ENCODE assay signal across 21 cellular contexts in the genomic region with DNA sequence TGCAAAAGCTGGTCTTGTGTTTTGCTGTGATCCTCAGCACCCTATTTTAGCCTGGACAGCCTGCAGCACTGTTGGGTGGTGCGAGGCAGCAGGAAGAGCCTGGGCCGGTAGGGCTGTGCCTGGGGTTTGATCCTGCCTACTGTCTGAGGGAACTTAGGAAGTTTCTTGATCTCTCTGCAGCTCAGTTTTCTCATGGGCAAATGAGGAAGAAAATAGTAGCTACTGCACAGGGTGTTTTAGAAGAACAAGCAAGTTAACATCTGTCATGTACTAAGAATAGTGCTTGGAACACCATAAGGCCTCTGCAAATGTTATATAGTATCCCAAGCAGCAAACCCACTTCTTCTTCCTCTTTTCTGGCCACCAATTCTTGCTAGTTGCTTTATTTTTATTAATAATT. TPM values are rescaled to one million over a fixed set of nuclear protein-coding genes. Genes with fewer than 3 reads are reported as not detected.
DNase-seq lines count a peak whose midpoint lies in the region; ATAC-seq, FAIRE-seq and TF ChIP-seq lines count a peak whose summit lies in the region.
"Had no signal": no experiment of that assay in that cellular context is flagged by ENCODE, and none has a peak within 500 bp of the region (broad histone marks: within the 10 kb centered on the region; RNA-seq: fewer than 3 reads in every experiment).

No MANE protein-coding gene starts in this region.

- no peak for TF ChIP-seq POLR2A in gastroesophageal sphincter (IDR thresholded peaks at IDR 0.05)

- TF ChIP-seq CTCF in gastroesophageal sphincter (IDR thresholded peaks at IDR 0.05) (no peak), pancreas (IDR thresholded peaks at IDR 0.05) (no peak)

- H3K9me3 ChIP-seq in gastroesophageal sphincter, result no peaks in the 10 kb centered on the region
- H3K9me3 ChIP-seq in pancreas, result no peaks in the 10 kb centered on the region
- H3K9me3 ChIP-seq: breast epithelium, SJSA1 had no signal

- H3K4me3 ChIP-seq in gastroesophageal sphincter (no peak overlapping the region), pancreas (no peak overlapping the region)
- H3K4me3 ChIP-seq: breast epithelium, SJSA1 had no signal

- H3K36me3 ChIP-seq in gastroesophageal sphincter (no peaks in the 10 kb centered on the region), pancreas (no peaks in the 10 kb centered on the region)
- H3K36me3 ChIP-seq: breast epithelium, SJSA1 had no signal

- TF ChIP-seq EP300 in gastroesophageal sphincter (IDR thresholded peaks at IDR 0.05), result no peak

- intact Hi-C loops in pancreas (cut with DNase I), result no loop called here

- ATAC-seq in gastroesophageal sphincter (peak; percentile 57), pancreas (peak in 3 of 4 donors; percentile 21 to 68 (median 53))
- no peak for ATAC-seq in stimulated activated naive CD8-positive, alpha-beta T cell treated with anti-CD3 and anti-CD28 coated beads, Interleukin-15, Interleukin-2, amounts not matched to agents 100 U/mL and 50 U/mL, for 24 hours

- DNase-seq in GDM1 (lab: John Stamatoyannopoulos, UW) (peak; percentile 61), NOMO-1 treated with dmso at 0.1 percent for 144 hours (lab: John Stamatoyannopoulos, UW; ENCODE audit: unreplicated experiment) (peak; percentile 56), pancreas (no peak), GOT3 (lab: John Stamatoyannopoulos, UW) (no peak), islet precursor cell (no peak), cerebellar cortex (ENCODE audit: low spot score) (no peak)
- DNase-seq in stimulated activated naive CD8-positive, alpha-beta T cell treated with anti-CD3 and anti-CD28 coated beads, Interleukin-15, Interleukin-2, amounts not matched to agents 100 U/mL and 50 U/mL, for 24 hours, result no peak
- DNase-seq: activated CD8-positive, alpha-beta memory T cell treated with anti-CD3 and anti-CD28 coated beads, Interleukin-2, amount 50 U/mL, for 48 hours; EL; endodermal cell; NCI-H146; stimulated activated CD4-positive, alpha-beta T cell treated with anti-CD3 and anti-CD28 coated beads, Interleukin-1b, Interleukin-23, amount 100 ng/mL, for 48 hours; stimulated activated CD8-positive, alpha-beta memory T cell treated with anti-CD3 and anti-CD28 coated beads, Interleukin-4, amount 100 ng/mL, for 48 hours had no signal

- H3K27ac ChIP-seq in gastroesophageal sphincter (no peak overlapping the region), pancreas (no peak overlapping the region)
- H3K27ac ChIP-seq: breast epithelium, C4-2B, foreskin keratinocyte, SJSA1 had no signal

- H3K4me1 ChIP-seq in gastroesophageal sphincter (no peaks in the 10 kb centered on the region), pancreas (peaks cover 8 to 22% (median 10%) of the 10 kb centered on the region in 3 donors)
- H3K4me1 ChIP-seq: breast epithelium had no signal

- H3K27me3 ChIP-seq in gastroesophageal sphincter (no peaks in the 10 kb centered on the region), pancreas (no peaks in the 10 kb centered on the region)
- H3K27me3 ChIP-seq: breast epithelium, foreskin keratinocyte, SJSA1 had no signal

- FAIRE-seq in pancreas (lab: Jason Lieb, UNC), result no peak
- FAIRE-seq: GM12891, GM19239 had no signal

- 60 to 75% methylated on average over 1 to 2 of the region's 2 CpGs for WGBS in gastroesophageal sphincter (ENCODE audit: low coverage in 1 of 2), 2 donors
- WGBS in pancreas, 2 donors, result 70 to 95% methylated on average over 2 of the region's 2 CpGs

RNA-seq across cellular contexts. Expression of a gene that starts 12.0 kb away (rescaled TPM):
- total RNA-seq in gastroesophageal sphincter (10 to 100 TPM in 1 of 4 donors, not detected in 3; 12.8 TPM), pancreas (10 to 100 TPM in 3 of 6 donors, 1 to 10 TPM in 3; 5.4 to 31.5 (median 11.5) TPM)
- 10 to 100 TPM in 1 of 2 donors, 1 to 10 TPM in 1; 2.3 to 14.1 TPM for polyA plus RNA-seq in pancreas
- total RNA-seq: endodermal cell, pulmonary artery endothelial cell, SJSA1 had no signal

Comparison
In these comparisons a context has a peak if more than half of its experiments do, and no peak if none do; other contexts are left out.
1. DNase-seq: peak in GDM1 (single experiment) and NOMO-1 treated with dmso at 0.1 percent for 144 hours (single experiment); none in pancreas (0 of 6), GOT3 (single experiment), islet precursor cell (single experiment), stimulated activated naive CD8-positive, alpha-beta T cell treated with anti-CD3 and anti-CD28 coated beads, Interleukin-15, Interleukin-2, amounts not matched to agents 100 U/mL and 50 U/mL, for 24 hours (single experiment) and cerebellar cortex (single experiment).